Comparison of ENCODE assay signal across 1 cellular context in genomic region chr15:50148362-50148963, GRCh38.
TF ChIP-seq lines count a peak whose summit lies in the region.

No MANE protein-coding gene starts in this region.

TF ChIP-seq in K562, 482 proteins besides CTCF, POLR2A, EP300 and RAD21 (continued from another document):
- no peak for TF ChIP-seq ILK (tag; IDR thresholded peaks at IDR 0.05; ENCODE audit: borderline replicate concordance, low read depth)
- no peak for TF ChIP-seq HLTF (IDR thresholded peaks at IDR 0.05)
- no peak for TF ChIP-seq CHD2 (IDR thresholded peaks at IDR 0.05; ENCODE audit: low read depth, low read length)
- peak; percentile 68 for TF ChIP-seq CC2D1A (IDR thresholded peaks at IDR 0.05)
- TF ChIP-seq NR4A1 (CRISPR knock-in tag; IDR thresholded peaks at IDR 0.05) = no peak
- no peak for TF ChIP-seq NR4A1 (tag; IDR thresholded peaks at IDR 0.05)
- no peak for TF ChIP-seq THAP7 (CRISPR knock-in tag; IDR thresholded peaks at IDR 0.05)
- TF ChIP-seq BACH1 (tag; IDR thresholded peaks at IDR 0.05) = no peak
- no peak for TF ChIP-seq TCFL5 (CRISPR knock-in tag; conservative IDR thresholded peaks at IDR 0.05)
- peak; percentile 80 for TF ChIP-seq ARID2 (IDR thresholded peaks at IDR 0.05)
- TF ChIP-seq EWSR1 (IDR thresholded peaks at IDR 0.05; ENCODE audit: borderline replicate concordance, low read depth, partially characterized antibody) = no peak
- TF ChIP-seq E2F3 (CRISPR knock-in tag; IDR thresholded peaks at IDR 0.05) = no peak
- TF ChIP-seq PTBP1 (IDR thresholded peaks at IDR 0.05; ENCODE audit: low read depth, low read length) = no peak
- TF ChIP-seq DEAF1 (CRISPR knock-in tag; IDR thresholded peaks at IDR 0.05) = peak; percentile 84
- TF ChIP-seq CHCHD3 (CRISPR knock-in tag; IDR thresholded peaks at IDR 0.05) = no peak
- TF ChIP-seq CGGBP1 (CRISPR knock-in tag; IDR thresholded peaks at IDR 0.05) = no peak
- peak; percentile 71 for TF ChIP-seq ZNF134 (CRISPR knock-in tag; conservative IDR thresholded peaks at IDR 0.05)
- no peak for TF ChIP-seq BRF2 (IDR thresholded peaks at IDR 0.05; ENCODE audit: borderline replicate concordance, insufficient read depth, insufficient read length)
- TF ChIP-seq CLOCK (CRISPR knock-in tag; IDR thresholded peaks at IDR 0.05; ENCODE audit: borderline replicate concordance) = no peak
